1 cellular context compared by ENCODE assay signal in genomic region chr10:93509816-93510215, GRCh38.
TF ChIP-seq lines count a peak whose summit lies in the region.

No MANE protein-coding gene starts in this region.

TF ChIP-seq in HepG2, 621 proteins besides CTCF, POLR2A, EP300 and RAD21:
- no peak for TF ChIP-seq ZNF619 (CRISPR knock-in tag; IDR thresholded peaks at IDR 0.05)
